24 cellular contexts compared by ENCODE assay signal in genomic region chr2:236563953-236564352, GRCh38. TPM values are rescaled to one million over a fixed set of nuclear protein-coding genes. Genes with fewer than 3 reads are reported as not detected.
"Had no signal": no experiment of that assay in that cellular context is flagged by ENCODE, and none has a peak within 500 bp of the region (broad histone marks: within the 10 kb centered on the region; RNA-seq: fewer than 3 reads in every experiment).

No MANE protein-coding gene starts in this region.

- H3K4me3 ChIP-seq: SJSA1, SK-N-MC had no signal

- H3K27me3 ChIP-seq: SJSA1 had no signal

- H3K4me1 ChIP-seq: SJSA1 had no signal

- H3K9ac ChIP-seq: KMS-11 had no signal

- H3K9me3 ChIP-seq: SJSA1 had no signal

- H3K36me3 ChIP-seq: SJSA1 had no signal

- DNase-seq: IMR-90, Kasumi-1, MM.1S, NCI-H1092 treated with DMSO at 0.1 percent for 48 hours, NCI-H1436, NCI-H187, NCI-H2029, NCI-H2081 treated with DMSO at 0.1 percent for 48 hours, NCI-H2171, NCI-H226, NCI-H446, NCI-H510A, NCI-H524 treated with DMSO at 0.1 percent for 48 hours, NCI-H69, NCI-H774, Right ventricle myocardium superior, RPMI8226, SIG-M5 had no signal

- FAIRE-seq: HepG2, RCC 7860 had no signal

- ATAC-seq: HepG2 had no signal

- H3K27ac ChIP-seq: KMS-11, SJSA1, SK-N-MC had no signal

- H3K4me2 ChIP-seq: KMS-11 had no signal

RNA-seq across cellular contexts. Expression of gene ACKR3, which starts 5.7 kb away (rescaled TPM):
- total RNA-seq: HepG2, HT1080, IMR-90 had no signal
- polyA plus RNA-seq: HepG2, IMR-90 had no signal
